ENCODE assay signal across 1 cellular context in the genomic region with DNA sequence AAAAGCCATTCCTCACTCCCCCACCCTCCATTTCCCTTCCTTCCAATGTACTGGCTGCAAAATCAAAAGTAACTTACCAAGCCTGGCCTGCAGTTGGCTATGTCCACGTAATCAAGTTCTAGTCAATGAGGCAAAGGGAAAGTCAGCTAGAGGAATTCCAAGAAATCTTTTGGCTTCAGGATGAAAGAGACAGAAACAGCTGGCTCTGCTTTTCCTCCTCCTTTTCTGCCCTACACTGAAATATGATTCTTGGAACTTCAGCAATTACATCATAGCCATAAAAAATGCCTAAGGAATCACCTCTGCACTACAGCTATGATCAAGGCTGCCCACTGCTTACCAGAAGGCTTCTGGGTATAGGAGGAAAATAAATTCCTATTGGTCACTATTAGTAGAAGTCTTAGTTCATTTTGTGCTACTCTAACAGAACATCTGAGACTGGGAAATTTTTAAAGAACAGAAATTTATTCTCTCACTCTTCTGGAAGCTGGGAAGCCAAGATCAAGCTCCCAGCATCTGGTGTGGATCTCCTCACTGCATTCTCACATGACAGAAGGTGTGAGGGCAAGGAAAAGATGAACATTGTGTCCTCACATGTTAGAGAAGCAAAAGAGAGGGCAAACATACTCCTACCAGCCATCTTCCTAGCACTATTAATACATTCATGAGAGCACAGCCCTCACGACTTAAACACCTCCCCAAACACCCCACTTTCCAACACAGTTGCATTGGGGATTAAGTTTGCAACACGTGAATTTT.
TF ChIP-seq lines count a peak whose summit lies in the region.

No MANE protein-coding gene starts in this region.

TF ChIP-seq in GM23338, 12 proteins besides CTCF, POLR2A, EP300 and RAD21 (continued from another document):
- TF ChIP-seq ETS1 (IDR thresholded peaks at IDR 0.05) (no peak), JUNB (IDR thresholded peaks at IDR 0.05; ENCODE audit: unreplicated experiment) (no peak)
